ENCODE assay signal across 8 cellular contexts in the genomic region with DNA sequence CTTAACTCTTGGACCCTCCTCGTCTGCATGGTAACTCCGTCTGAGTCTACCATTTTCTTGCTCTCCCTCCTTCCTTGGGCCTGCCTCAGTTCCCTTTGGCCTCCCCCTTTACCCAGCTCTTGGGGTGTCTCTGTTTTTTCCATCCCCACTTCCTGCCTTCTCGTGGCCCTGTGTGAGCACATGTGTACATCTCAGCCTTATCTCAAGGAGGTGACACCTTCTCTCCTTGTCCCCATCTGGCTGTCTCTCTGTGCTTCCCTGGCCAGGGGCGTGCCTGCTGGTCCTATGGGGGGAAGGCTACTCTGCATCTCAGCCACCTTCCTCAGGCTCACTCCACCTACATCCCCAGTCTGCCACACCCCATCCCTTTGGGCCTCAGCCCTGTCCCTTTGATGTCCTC. TPM values are rescaled to one million over a fixed set of nuclear protein-coding genes. Genes with fewer than 3 reads are reported as not detected.
DNase-seq lines count a peak whose midpoint lies in the region; ATAC-seq and TF ChIP-seq lines count a peak whose summit lies in the region.

No MANE protein-coding gene starts in this region.

- intact Hi-C loops in esophagus muscularis mucosa (cut with DNase I), result no loop called here

- CTCF ChIA-PET in HEK293 (lab: Yijun Ruan, JAX), result interaction anchor here (0.6 to 3.8 kb wide), 13 partner anchors 10 to 188 kb away, joined by 3 to 66 read pairs (median 7); no protein-coding TSS in a partner anchor

- POLR2A ChIA-PET in HEK293 (lab: Yijun Ruan, JAX), result interaction anchor here (0.7 to 3.6 kb wide), 4 partner anchors 28 to 138 kb away, joined by 3 to 35 read pairs (median 5); no protein-coding TSS in a partner anchor

- no peak overlapping the region for H3K27ac ChIP-seq in HEK293 (ENCODE audit: extremely low read depth, low read depth, low read length)
- H3K27ac ChIP-seq in esophagus muscularis mucosa (replicated peaks in 1 of 4), result peak overlapping the region; percentile 84 to 91 (median 89)
- H3K27ac ChIP-seq in smooth muscle cell (ENCODE audit: low read depth), result no peak overlapping the region

- H3K4me1 ChIP-seq in HEK293 (ENCODE audit: control insufficient read depth, insufficient read depth, low read length), result no peaks in the 10 kb centered on the region
- H3K4me1 ChIP-seq in esophagus muscularis mucosa, result peaks cover 9 to 37% (median 28%) of the 10 kb centered on the region in 4 donors
- no peaks in the 10 kb centered on the region for H3K4me1 ChIP-seq in smooth muscle cell (ENCODE audit: low read depth)

- peaks cover 8% of the 10 kb centered on the region for H3K36me3 Mint-ChIP-seq in T-helper 2 cell treated with Interferon-gamma antibody and Interleukin-4, amounts not matched to agents 5 μg/mL and 100 μg/mL, for 36 hours (ENCODE audit: low read depth)

- H3K27ac Mint-ChIP-seq in T-helper 2 cell treated with Interferon-gamma antibody and Interleukin-4, amounts not matched to agents 5 μg/mL and 100 μg/mL, for 36 hours, result peak overlapping the region; percentile 99

- H3K4me1 Mint-ChIP-seq in T-helper 2 cell treated with Interferon-gamma antibody and Interleukin-4, amounts not matched to agents 5 μg/mL and 100 μg/mL, for 36 hours (ENCODE audit: low read depth), result peaks cover 32% of the 10 kb centered on the region

- TF ChIP-seq EP300 in esophagus muscularis mucosa (IDR thresholded peaks at IDR 0.05), result no peak

- no peak for DNase-seq in T-helper 2 cell treated with Interferon-gamma antibody and Interleukin-4, amounts not matched to agents 5 μg/mL and 100 μg/mL, for 36 hours (ENCODE audit: low spot score)
- DNase-seq in esophagus muscularis mucosa (ENCODE audit: extremely low spot score) (no peak), smooth muscle cell (lab: John Stamatoyannopoulos, UW; ENCODE audit: unreplicated experiment) (no peak), DMS 273 (lab: John Stamatoyannopoulos, UW; ENCODE audit: unreplicated experiment) (no peak)
- DNase-seq in stimulated activated CD4-positive, alpha-beta T cell treated with anti-CD3 and anti-CD28 coated beads, Interleukin-2, amount 100 ng/mL, for 48 hours, result no peak

- H3F3A ChIP-seq in smooth muscle cell (ENCODE audit: low read depth), result no peaks in the 10 kb centered on the region

- no peaks in the 10 kb centered on the region for H3K27me3 ChIP-seq in esophagus muscularis mucosa
- no peaks in the 10 kb centered on the region for H3K27me3 ChIP-seq in smooth muscle cell (ENCODE audit: low read depth)

- no peak for TF ChIP-seq POLR2A in esophagus muscularis mucosa (IDR thresholded peaks at IDR 0.05; ENCODE audit: low read depth)

- WGBS in esophagus muscularis mucosa, result 82% methylated on average over 4 of the region's 4 CpGs
- 95% methylated on average over 4 of the region's 4 CpGs for WGBS in smooth muscle cell (ENCODE audit: low lambda C conversion rate)

- H3K27me3 Mint-ChIP-seq in T-helper 2 cell treated with Interferon-gamma antibody and Interleukin-4, amounts not matched to agents 5 μg/mL and 100 μg/mL, for 36 hours (ENCODE audit: low read depth), result no peaks in the 10 kb centered on the region

- H3K79me2 ChIP-seq in smooth muscle cell (ENCODE audit: low read depth), result no peaks in the 10 kb centered on the region

- H3K9me3 ChIP-seq in HEK293 (ENCODE audit: control insufficient read depth, insufficient read depth, low read depth, low read length) (no peaks in the 10 kb centered on the region), esophagus muscularis mucosa (no peaks in the 10 kb centered on the region), smooth muscle cell (replicated peaks; ENCODE audit: low read depth) (no peaks in the 10 kb centered on the region)

- H3K9me3 Mint-ChIP-seq in T-helper 2 cell treated with Interferon-gamma antibody and Interleukin-4, amounts not matched to agents 5 μg/mL and 100 μg/mL, for 36 hours, result peaks cover 4% of the 10 kb centered on the region

- no peak overlapping the region for H3K9ac ChIP-seq in smooth muscle cell (ENCODE audit: low read depth)

- H3K36me3 ChIP-seq in HEK293 (ENCODE audit: control insufficient read depth in 2 of 2, insufficient read depth in 1 of 2, low read length in 2 of 2), result no peaks in the 10 kb centered on the region
- H3K36me3 ChIP-seq in esophagus muscularis mucosa, result peaks cover 0 to 4% (median 0%) of the 10 kb centered on the region in 4 donors
- H3K36me3 ChIP-seq in smooth muscle cell (ENCODE audit: low read depth), result no peaks in the 10 kb centered on the region

- peak overlapping the region; percentile 99 for H3K4me3 Mint-ChIP-seq in T-helper 2 cell treated with Interferon-gamma antibody and Interleukin-4, amounts not matched to agents 5 μg/mL and 100 μg/mL, for 36 hours

- TF ChIP-seq CTCF in HEK293 (tag by site-specific recombination; IDR thresholded peaks at IDR 0.05) (no peak), esophagus muscularis mucosa (IDR thresholded peaks at IDR 0.05) (no peak), smooth muscle cell (IDR thresholded peaks at IDR 0.05; ENCODE audit: borderline replicate concordance, insufficient read depth, poor library complexity, severe bottlenecking) (no peak)

- H3K4me2 ChIP-seq in smooth muscle cell, result peak overlapping the region; percentile 88

- ATAC-seq in HG03135 (IDR thresholded peaks at IDR 0.05; ENCODE audit: unreplicated experiment) (no peak), GM18498 (IDR thresholded peaks at IDR 0.05; ENCODE audit: unreplicated experiment) (no peak)

- H2AFZ ChIP-seq in smooth muscle cell (ENCODE audit: low read depth), result peak overlapping the region; percentile 97

- no peaks in the 10 kb centered on the region for H4K20me1 ChIP-seq in smooth muscle cell (ENCODE audit: low read depth)

- no peak overlapping the region for H3K4me3 ChIP-seq in HEK293 (ENCODE audit: low read depth, low read length)
- peak overlapping the region in 3 of 4 donors; percentile 63 to 68 (median 64) for H3K4me3 ChIP-seq in esophagus muscularis mucosa
- no peak overlapping the region for H3K4me3 ChIP-seq in smooth muscle cell

TF ChIP-seq in HEK293, 187 proteins besides CTCF, POLR2A, EP300 and RAD21 (continues in another document):
- no peak for TF ChIP-seq OVOL3 (tag by site-specific recombination; IDR thresholded peaks at IDR 0.05)
- TF ChIP-seq ZNF211 (tag by site-specific recombination; IDR thresholded peaks at IDR 0.05; ENCODE audit: low read depth), result no peak
- peak; percentile 17; the same call in 1 of the 2 replicates for TF ChIP-seq KLF9 (tag by site-specific recombination; IDR thresholded peaks at IDR 0.05; ENCODE audit: low read depth)
- TF ChIP-seq, protein P1, sequence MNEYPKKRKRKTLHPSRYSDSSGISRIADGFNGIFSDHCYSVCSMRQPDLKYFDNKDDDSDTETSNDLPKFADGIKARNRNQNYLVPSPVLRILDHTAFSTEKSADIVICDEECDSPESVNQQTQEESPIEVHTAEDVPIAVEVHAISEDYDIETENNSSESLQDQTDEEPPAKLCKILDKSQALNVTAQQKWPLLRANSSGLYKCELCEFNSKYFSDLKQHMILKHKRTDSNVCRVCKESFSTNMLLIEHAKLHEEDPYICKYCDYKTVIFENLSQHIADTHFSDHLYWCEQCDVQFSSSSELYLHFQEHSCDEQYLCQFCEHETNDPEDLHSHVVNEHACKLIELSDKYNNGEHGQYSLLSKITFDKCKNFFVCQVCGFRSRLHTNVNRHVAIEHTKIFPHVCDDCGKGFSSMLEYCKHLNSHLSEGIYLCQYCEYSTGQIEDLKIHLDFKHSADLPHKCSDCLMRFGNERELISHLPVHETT (tag by site-specific recombination; IDR thresholded peaks at IDR 0.05), result no peak
- 0 out of 2 replicates have a peak, but pooled peaks have one; percentile 0 for TF ChIP-seq SP3 (tag by site-specific recombination; IDR thresholded peaks at IDR 0.05)
- TF ChIP-seq ZNF114 (tag by site-specific recombination; IDR thresholded peaks at IDR 0.05), result no peak
- TF ChIP-seq, protein P2, sequence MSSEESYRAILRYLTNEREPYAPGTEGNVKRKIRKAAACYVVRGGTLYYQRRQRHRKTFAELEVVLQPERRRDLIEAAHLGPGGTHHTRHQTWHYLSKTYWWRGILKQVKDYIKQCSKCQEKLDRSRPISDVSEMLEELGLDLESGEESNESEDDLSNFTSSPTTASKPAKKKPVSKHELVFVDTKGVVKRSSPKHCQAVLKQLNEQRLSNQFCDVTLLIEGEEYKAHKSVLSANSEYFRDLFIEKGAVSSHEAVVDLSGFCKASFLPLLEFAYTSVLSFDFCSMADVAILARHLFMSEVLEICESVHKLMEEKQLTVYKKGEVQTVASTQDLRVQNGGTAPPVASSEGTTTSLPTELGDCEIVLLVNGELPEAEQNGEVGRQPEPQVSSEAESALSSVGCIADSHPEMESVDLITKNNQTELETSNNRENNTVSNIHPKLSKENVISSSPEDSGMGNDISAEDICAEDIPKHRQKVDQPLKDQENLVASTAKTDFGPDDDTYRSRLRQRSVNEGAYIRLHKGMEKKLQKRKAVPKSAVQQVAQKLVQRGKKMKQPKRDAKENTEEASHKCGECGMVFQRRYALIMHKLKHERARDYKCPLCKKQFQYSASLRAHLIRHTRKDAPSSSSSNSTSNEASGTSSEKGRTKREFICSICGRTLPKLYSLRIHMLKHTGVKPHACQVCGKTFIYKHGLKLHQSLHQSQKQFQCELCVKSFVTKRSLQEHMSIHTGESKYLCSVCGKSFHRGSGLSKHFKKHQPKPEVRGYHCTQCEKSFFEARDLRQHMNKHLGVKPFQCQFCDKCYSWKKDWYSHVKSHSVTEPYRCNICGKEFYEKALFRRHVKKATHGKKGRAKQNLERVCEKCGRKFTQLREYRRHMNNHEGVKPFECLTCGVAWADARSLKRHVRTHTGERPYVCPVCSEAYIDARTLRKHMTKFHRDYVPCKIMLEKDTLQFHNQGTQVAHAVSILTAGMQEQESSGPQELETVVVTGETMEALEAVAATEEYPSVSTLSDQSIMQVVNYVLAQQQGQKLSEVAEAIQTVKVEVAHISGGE (tag by site-specific recombination; conservative IDR thresholded peaks at IDR 0.05; ENCODE audit: low read depth), result peak; percentile 54; the same call in 1 of the 2 replicates
- TF ChIP-seq MYNN (tag by site-specific recombination; IDR thresholded peaks at IDR 0.05; ENCODE audit: borderline replicate concordance), result no peak
- TF ChIP-seq ZNF121 (tag by site-specific recombination; IDR thresholded peaks at IDR 0.05), result no peak

RNA-seq across cellular contexts. Expression of gene CTF1, which starts 6.6 kb away (rescaled TPM):
- total RNA-seq in esophagus muscularis mucosa (10 to 100 TPM in 2 of 4 donors, 1 to 10 TPM in 2; 6.2 to 18.8 (median 10.9) TPM), smooth muscle cell (0.76 and 1.7 TPM in 2 replicates)
- polyA plus RNA-seq in smooth muscle cell, result 8.1 and 8.2 TPM in 2 replicates

RNA-seq across cellular contexts. Expression of gene BCL7C, which starts 9.1 kb away (rescaled TPM):
- 10 to 100 TPM; 42.1 to 57.9 (median 45.5) TPM for total RNA-seq in esophagus muscularis mucosa
- 27.8 and 34.2 TPM in 2 replicates for total RNA-seq in smooth muscle cell
- polyA plus RNA-seq in smooth muscle cell, result 68.1 and 76.1 TPM in 2 replicates

RNA-seq across cellular contexts. Expression of gene FBXL19, which starts 20.4 kb away (rescaled TPM):
- total RNA-seq in esophagus muscularis mucosa (10 to 100 TPM; 12.1 to 28.1 (median 17.7) TPM), smooth muscle cell (4.5 and 8.5 TPM in 2 replicates)
- 1.3 and 1.6 TPM in 2 replicates for polyA plus RNA-seq in smooth muscle cell

RNA-seq across cellular contexts. Expression of gene ORAI3, which starts 45.9 kb away (rescaled TPM):
- total RNA-seq in esophagus muscularis mucosa, result 10 to 100 TPM; 33.0 to 56.5 (median 45.8) TPM
- total RNA-seq in smooth muscle cell, result 33.7 and 34.9 TPM in 2 replicates
- 39.4 and 44.0 TPM in 2 replicates for polyA plus RNA-seq in smooth muscle cell

RNA-seq across cellular contexts. Expression of gene SETD1A, which starts 54.6 kb away (rescaled TPM):
- total RNA-seq in esophagus muscularis mucosa (10 to 100 TPM in 2 of 4 donors, 1 to 10 TPM in 2; 7.1 to 25.4 (median 9.9) TPM), smooth muscle cell (1.9 and 2.9 TPM in 2 replicates)
- polyA plus RNA-seq in smooth muscle cell, result 1.2 and 3.3 TPM in 2 replicates

Comparison
In these comparisons a context has a peak if more than half of its experiments do, and no peak if none do; other contexts are left out.
1. H3K27ac ChIP-seq: peak in esophagus muscularis mucosa (4 of 4); none in HEK293 (single experiment) and smooth muscle cell (single experiment).
2. H3K4me3 ChIP-seq: peak in esophagus muscularis mucosa (3 of 4); none in HEK293 (single experiment) and smooth muscle cell (single experiment).